18 cellular contexts compared by ENCODE assay signal in genomic region chr12:111209779-111210178, GRCh38.
DNase-seq lines count a peak whose midpoint lies in the region; ATAC-seq and TF ChIP-seq lines count a peak whose summit lies in the region.
"Had no signal": no experiment of that assay in that cellular context is flagged by ENCODE, and none has a peak within 500 bp of the region (broad histone marks: within the 10 kb centered on the region; RNA-seq: fewer than 3 reads in every experiment).

No MANE protein-coding gene starts in this region.

- H3K4me1 ChIP-seq in SK-N-SH (ENCODE audit: control insufficient read depth in 1 of 2, insufficient read depth in 2 of 2, low read depth in 1 of 2, low read length in 1 of 2) (peaks cover 0 to 57% of the 10 kb centered on the region in 2 experiments; a peak in 2 of 4 replicates), prostate gland (replicated peaks) (no peaks in the 10 kb centered on the region)
- H3K4me1 ChIP-seq: BLaER1, Caco-2 had no signal

- H3K4me3 ChIP-seq in SK-N-SH (ENCODE audit: low read depth in 2 of 2, low read length in 1 of 2) (no peak overlapping the region), prostate gland (no peak overlapping the region)
- H3K4me3 ChIP-seq: BLaER1, HAP-1 had no signal

- TF ChIP-seq CTCF in SK-N-SH (IDR thresholded peaks at IDR 0.05) (no peak), mesothelial cell of epicardium (IDR thresholded peaks at IDR 0.05; ENCODE audit: unreplicated experiment) (no peak), prostate gland (IDR thresholded peaks at IDR 0.05) (no peak)

- H4K20me1 ChIP-seq in SK-N-SH (ENCODE audit: insufficient read depth), result no peaks in the 10 kb centered on the region

- H3K79me2 ChIP-seq in SK-N-SH (ENCODE audit: insufficient read depth), result no peaks in the 10 kb centered on the region

- no peaks in the 10 kb centered on the region for H3K36me3 ChIP-seq in SK-N-SH (replicated peaks in 1 of 2; ENCODE audit: control insufficient read depth in 1 of 2, insufficient read depth in 2 of 2, low read length in 1 of 2)
- H3K36me3 ChIP-seq in prostate gland, result no peaks in the 10 kb centered on the region
- H3K36me3 ChIP-seq: BLaER1, HAP-1 had no signal

- no peaks in the 10 kb centered on the region for H3K36me3 Mint-ChIP-seq in mesothelial cell of epicardium
- H3K36me3 Mint-ChIP-seq: CD4-positive, CD25-positive, alpha-beta regulatory T cell; CD8-positive, alpha-beta T cell had no signal

- peak in 1 of 2 experiments; percentile 96; a peak in 2 of 4 replicates for TF ChIP-seq EP300 in SK-N-SH (IDR thresholded peaks at IDR 0.05; ENCODE audit: borderline replicate concordance in 1 of 2, low read depth in 1 of 2, low read length in 1 of 2)

- intact Hi-C loops in prostate gland (cut with DNase I), result no loop called here

- peaks cover 13% of the 10 kb centered on the region for H3K4me1 Mint-ChIP-seq in mesothelial cell of epicardium
- H3K4me1 Mint-ChIP-seq: CD4-positive, CD25-positive, alpha-beta regulatory T cell had no signal

- peaks cover 36% of the 10 kb centered on the region for H3K27me3 Mint-ChIP-seq in mesothelial cell of epicardium (ENCODE audit: low read depth)

- CTCF ChIA-PET in SK-N-SH (lab: Yijun Ruan, JAX), result interaction anchor here (0.8 to 4.1 kb wide), 7 partner anchors 9 to 89 kb away, joined by 3 to 21 read pairs (median 8); no protein-coding TSS in a partner anchor

- H3K27ac Mint-ChIP-seq in mesothelial cell of epicardium, result peak overlapping the region; percentile 31
- H3K27ac Mint-ChIP-seq: CD4-positive, CD25-positive, alpha-beta regulatory T cell; CD8-positive, alpha-beta T cell; HFFc6 had no signal

- H3K4me2 ChIP-seq in SK-N-SH, result no peak overlapping the region
- H3K4me2 ChIP-seq: BLaER1 had no signal

- no peak overlapping the region for H3K9ac ChIP-seq in SK-N-SH
- H3K9ac ChIP-seq: BLaER1 had no signal

- POLR2A ChIA-PET in SK-N-SH (lab: Yijun Ruan, JAX), result interaction anchor here (0.8 to 1.9 kb wide), 2 partner anchors 29 to 31 kb away, joined by 4 to 6 read pairs; no protein-coding TSS in a partner anchor

- H3K27me3 ChIP-seq in SK-N-SH (ENCODE audit: insufficient read depth) (no peaks in the 10 kb centered on the region), prostate gland (replicated peaks; ENCODE audit: insufficient read depth) (no peaks in the 10 kb centered on the region)
- H3K27me3 ChIP-seq: BLaER1 had no signal

- H3K4me3 Mint-ChIP-seq in mesothelial cell of epicardium, result no peak overlapping the region
- H3K4me3 Mint-ChIP-seq: CD4-positive, CD25-positive, alpha-beta regulatory T cell; CD8-positive, alpha-beta T cell; HFFc6 had no signal

- ATAC-seq in HG02981 (IDR thresholded peaks at IDR 0.05; ENCODE audit: unreplicated experiment), result no peak
- ATAC-seq: CD8-positive, alpha-beta T cell had no signal

- H3K27ac ChIP-seq in SK-N-SH (ENCODE audit: low read depth in 2 of 2, low read length in 1 of 2) (peak overlapping the region in 1 of 2 experiments; percentile 99; a peak in 2 of 4 replicates), prostate gland (no peak overlapping the region)
- H3K27ac ChIP-seq: BLaER1, C4-2B had no signal

- H2AFZ ChIP-seq in SK-N-SH (ENCODE audit: low read depth), result no peak overlapping the region

- no peaks in the 10 kb centered on the region for H3K9me2 ChIP-seq in SK-N-SH

- WGBS in SK-N-SH (ENCODE audit: low lambda C conversion rate), result 12% methylated on average over 7 of the region's 7 CpGs
- WGBS in prostate gland, result 52% methylated on average over 7 of the region's 7 CpGs

- no peaks in the 10 kb centered on the region for H3F3A ChIP-seq in SK-N-SH (replicated peaks; ENCODE audit: insufficient read depth)

- H3K9me3 ChIP-seq in SK-N-SH (no peaks in the 10 kb centered on the region), prostate gland (no peaks in the 10 kb centered on the region)
- H3K9me3 ChIP-seq: BLaER1, Caco-2, HAP-1 had no signal

- no peak for TF ChIP-seq POLR2A in prostate gland (IDR thresholded peaks at IDR 0.05)

- TF ChIP-seq RAD21 in SK-N-SH (IDR thresholded peaks at IDR 0.05; ENCODE audit: low read length), result peak; percentile 38

- DNase-seq in NCI-H1105 (lab: John Stamatoyannopoulos, UW) (peak; percentile 49), NCI-H526 treated with DMSO at 0.1 percent for 48 hours (lab: John Stamatoyannopoulos, UW) (peak; percentile 40), SK-N-SH (peak; percentile 88), mesothelial cell of epicardium (ENCODE audit: low spot score in 2 of 2, unreplicated experiment in 2 of 2) (no peak), prostate gland (ENCODE audit: low spot score) (no peak), amniotic stem cell (lab: John Stamatoyannopoulos, UW) (no peak), DMS 273 treated with DMSO at 0.1 percent for 48 hours (lab: John Stamatoyannopoulos, UW) (no peak)
- DNase-seq: Caco-2; CD4-positive, CD25-positive, alpha-beta regulatory T cell; CD8-positive, alpha-beta T cell; DMS53; DMS79 treated with DMSO at 0.1 percent for 48 hours; GOT3; HFFc6 had no signal

- no peaks in the 10 kb centered on the region for H3K9me3 Mint-ChIP-seq in mesothelial cell of epicardium
- H3K9me3 Mint-ChIP-seq: CD4-positive, CD25-positive, alpha-beta regulatory T cell; CD8-positive, alpha-beta T cell; HFFc6 had no signal

TF ChIP-seq in SK-N-SH, 30 proteins besides CTCF, POLR2A, EP300 and RAD21:
- TF ChIP-seq FOXJ3 (CRISPR knock-in tag; IDR thresholded peaks at IDR 0.05), result peak; percentile 53; the same call in 1 of the 2 replicates
- TF ChIP-seq RCOR1 (IDR thresholded peaks at IDR 0.05; ENCODE audit: low read length), result peak; percentile 80
- no peak for TF ChIP-seq SMC3 (IDR thresholded peaks at IDR 0.05; ENCODE audit: low read depth, low read length)
- TF ChIP-seq CHD2 (IDR thresholded peaks at IDR 0.05; ENCODE audit: low read length, partially characterized antibody), result peak; percentile 77
- peak; percentile 90 for TF ChIP-seq GATA2 (CRISPR knock-in tag; IDR thresholded peaks at IDR 0.05)
- peak; percentile 28; the same call in 1 of the 2 replicates for TF ChIP-seq TCF12 (IDR thresholded peaks at IDR 0.05)
- no peak for TF ChIP-seq REST (IDR thresholded peaks at IDR 0.05; ENCODE audit: low read depth, low read length)
- TF ChIP-seq MXI1 (IDR thresholded peaks at IDR 0.05; ENCODE audit: low read depth, low read length), result peak; percentile 62; the same call in 1 of the 2 replicates

Comparison
In these comparisons a context has a peak if more than half of its experiments do, and no peak if none do; other contexts are left out.
1. DNase-seq: peak in NCI-H1105 (single experiment), NCI-H526 treated with DMSO at 0.1 percent for 48 hours (single experiment) and SK-N-SH (single experiment); none in mesothelial cell of epicardium (0 of 2), prostate gland (single experiment), amniotic stem cell (single experiment) and DMS 273 treated with DMSO at 0.1 percent for 48 hours (single experiment).